Comparison of ENCODE assay signal across 8 cellular contexts in the genomic region with DNA sequence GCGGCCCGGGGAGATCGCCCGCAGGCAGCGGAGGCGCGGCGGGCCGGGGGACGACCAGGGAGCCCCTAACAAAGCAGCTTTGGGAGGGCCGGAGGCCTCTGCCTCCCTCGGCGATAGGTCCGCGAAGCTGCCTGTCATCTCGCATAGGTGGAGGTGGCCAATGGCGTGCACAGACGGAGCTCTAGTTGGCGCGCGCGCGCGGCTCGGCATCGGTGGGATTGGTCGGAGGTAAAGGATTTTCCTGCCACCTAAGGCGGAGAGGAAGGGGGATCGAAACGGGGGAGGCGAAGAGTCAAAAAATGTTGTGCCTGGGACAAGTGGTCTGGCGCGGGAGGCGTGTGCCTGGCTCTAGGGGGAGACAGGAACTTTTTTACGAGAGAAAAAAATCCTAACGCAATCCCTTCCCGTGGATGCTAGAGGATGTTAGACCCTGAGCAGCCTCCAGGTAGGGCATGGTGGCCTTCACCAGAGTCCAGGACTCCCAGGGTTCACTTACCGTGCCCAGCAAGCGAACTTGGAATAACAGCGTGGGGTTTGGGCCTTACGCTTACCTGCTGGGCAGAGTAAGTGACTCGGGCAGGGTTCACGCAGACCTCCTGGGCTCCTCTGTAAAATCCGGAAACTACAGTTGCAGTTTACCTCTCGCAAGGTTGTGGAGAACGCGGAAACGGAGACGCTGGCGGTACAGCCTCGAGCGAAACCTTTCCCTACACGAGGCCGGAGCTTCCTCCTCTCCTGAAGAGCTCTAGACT.
DNase-seq lines count a peak whose midpoint lies in the region; ATAC-seq and TF ChIP-seq lines count a peak whose summit lies in the region.

No MANE protein-coding gene starts in this region.

- WGBS in spleen, 5 donors: 2 to 3% (median 2%) methylated on average over 44 to 54 of the region's 54 CpGs

- TF ChIP-seq POLR2A in breast epithelium (IDR thresholded peaks at IDR 0.05): no peak
- no peak for TF ChIP-seq POLR2A in spleen (IDR thresholded peaks at IDR 0.05)

- peak; percentile 81 for ATAC-seq in HG02759 (IDR thresholded peaks at IDR 0.05; ENCODE audit: unreplicated experiment)

- H3K27me3 ChIP-seq in WERI-Rb-1 (ENCODE audit: insufficient read depth, low read depth, severe bottlenecking) (peaks cover 7% of the 10 kb centered on the region), breast epithelium (peaks cover 7 to 16% of the 10 kb centered on the region in 2 donors), spleen (replicated peaks in 1 of 7) (peaks cover 3 to 60% (median 38%) of the 10 kb centered on the region in 7 donors)

- H3K36me3 ChIP-seq in WERI-Rb-1 (no peaks in the 10 kb centered on the region), breast epithelium (no peaks in the 10 kb centered on the region), spleen (no peaks in the 10 kb centered on the region)

- intact Hi-C loops in breast epithelium (cut with DNase I; ENCODE audit: low total_unique reads) (loop anchor here (2.0 kb wide), 1 partner anchor 59 kb away; no protein-coding TSS in a partner anchor), spleen (cut with DNase I; ENCODE audit: low total_unique reads) (no loop called here)

- H3K9me3 ChIP-seq in WERI-Rb-1 (ENCODE audit: severe bottlenecking) (no peaks in the 10 kb centered on the region), breast epithelium (no peaks in the 10 kb centered on the region), spleen (no peaks in the 10 kb centered on the region)

- no peak for TF ChIP-seq CTCF in GM12864 (IDR thresholded peaks at IDR 0.05; ENCODE audit: low read depth, low read length, missing control alignments)
- no peak for TF ChIP-seq CTCF in WERI-Rb-1 (IDR thresholded peaks at IDR 0.05; ENCODE audit: low read depth, low read length)
- TF ChIP-seq CTCF in breast epithelium (IDR thresholded peaks at IDR 0.05): no peak
- TF ChIP-seq CTCF in spleen (IDR thresholded peaks at IDR 0.05 in 8 of 11, conservative IDR thresholded peaks at IDR 0.05 in 3 of 11): no peak

- H3K4me3 ChIP-seq in GM12864 (ENCODE audit: low read depth, low read length) (peak overlapping the region; percentile 48), WERI-Rb-1 (ENCODE audit: low read depth, low read length) (peak overlapping the region; percentile 93), breast epithelium (peak overlapping the region; percentile 47 to 91 (median 69)), spleen (peak overlapping the region; percentile 69 to 86 (median 76))

- DNase-seq in GM12864 (ENCODE audit: low read depth): peak; percentile 63
- peak; percentile 96 to 98 for DNase-seq in NCI-H187 (lab: John Stamatoyannopoulos, UW)
- peak; percentile 100 for DNase-seq in WERI-Rb-1
- DNase-seq in breast epithelium (ENCODE audit: low spot score in 2 of 2): peak; percentile 83 to 86
- DNase-seq in iPS-NIHi7 (ENCODE audit: extremely low spot score): peak; percentile 93
- peak; percentile 94 for DNase-seq in spleen
- DNase-seq in COLO829 (ENCODE audit: low spot score): no peak

- H3K27ac ChIP-seq in WERI-Rb-1 (peak overlapping the region; percentile 96), breast epithelium (peak overlapping the region; percentile 43 to 50), spleen (peak overlapping the region in 3 of 8 donors; percentile 28 to 59 (median 50))

- H3K4me1 ChIP-seq in breast epithelium (peaks cover 0 to 17% of the 10 kb centered on the region in 2 donors), spleen (peaks cover 0 to 38% (median 30%) of the 10 kb centered on the region in 6 donors)
